8 cellular contexts compared by ENCODE assay signal in the genomic region with DNA sequence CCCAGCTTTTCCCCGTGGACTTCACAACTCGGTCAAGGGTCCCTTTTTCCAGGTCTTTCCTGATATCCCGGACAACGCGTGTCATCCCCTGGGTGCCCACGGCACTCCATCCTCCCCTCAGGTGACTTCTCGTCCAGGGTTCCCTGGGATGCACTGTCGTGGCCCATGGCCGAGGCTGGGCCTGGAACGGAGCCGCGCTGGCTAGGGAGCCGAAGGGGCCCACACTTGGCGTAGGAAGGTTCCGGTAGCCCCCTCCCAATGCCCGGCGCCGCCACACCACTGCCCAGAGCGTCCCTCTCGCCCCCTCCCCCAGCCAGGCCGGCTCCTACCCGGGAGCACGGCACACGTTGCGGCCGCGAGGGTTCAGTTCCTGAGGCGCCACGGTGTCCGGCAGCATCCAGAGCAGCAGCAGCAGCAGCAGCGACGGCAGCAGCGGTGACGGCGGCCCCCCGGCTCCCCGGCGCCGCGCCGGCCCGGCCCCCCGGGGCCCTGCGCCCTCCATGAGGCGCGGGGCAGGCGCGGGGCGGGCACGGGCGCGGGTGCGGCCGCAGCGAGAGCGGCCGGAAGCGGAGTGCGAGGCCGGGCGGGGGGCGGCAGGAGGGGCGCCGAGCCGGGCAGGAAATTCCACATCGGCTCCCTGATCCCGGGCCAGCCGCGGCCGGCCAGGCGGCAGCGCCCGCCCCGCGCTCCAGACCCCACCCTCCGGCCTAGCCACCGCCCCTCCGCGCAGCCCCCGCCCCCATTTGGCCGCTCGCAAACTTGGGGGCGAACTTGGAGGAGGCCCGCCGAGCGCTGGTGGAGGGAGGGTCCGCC. TPM values are rescaled to one million over a fixed set of nuclear protein-coding genes. Genes with fewer than 3 reads are reported as not detected.
DNase-seq lines count a peak whose midpoint lies in the region; ATAC-seq and TF ChIP-seq lines count a peak whose summit lies in the region.

TSS of gene SCARF2 (minus strand) at position 573 of the 813 bp plus-strand sequence. CDS start at position 502, 71 bp downstream.

- peak within 1 kb of the TSS; percentile 63; the same call in 1 of the 2 replicates for H3K9ac ChIP-seq in iPS-20b (ENCODE audit: low read depth, low read length)
- H3K9ac ChIP-seq in skeletal muscle tissue (ENCODE audit: low read depth in 1 of 3, low read length in 3 of 3) = peak within 1 kb of the TSS; percentile 68 to 75 (median 72)

- H3K9me3 Mint-ChIP-seq in activated naive CD4-positive, alpha-beta T cell treated with anti-CD3 and anti-CD28 coated beads, Interleukin-2, amount 50 U/mL, for 24 hours = no peaks in the 10 kb centered on the region

- no peak for DNase-seq in activated naive CD4-positive, alpha-beta T cell treated with anti-CD3 and anti-CD28 coated beads, Interleukin-2, amount 50 U/mL, for 16 hours
- no peak for DNase-seq in adrenal gland
- DNase-seq in NCI-H1048 (lab: John Stamatoyannopoulos, UW) = no peak
- no peak for DNase-seq in NCI-H526 treated with DMSO at 0.1 percent for 48 hours (lab: John Stamatoyannopoulos, UW)

- H3K4me1 ChIP-seq in adrenal gland (replicated peaks in 1 of 2) (peaks cover 5 to 18% of the 10 kb centered on the region in 2 donors), iPS-20b (ENCODE audit: insufficient read depth, low read length) (peaks cover 4% of the 10 kb centered on the region; the same call in 1 of the 2 replicates), skeletal muscle tissue (ENCODE audit: control insufficient read depth in 3 of 3, insufficient read depth in 3 of 3, low read length in 3 of 3) (peaks cover 11 to 32% (median 29%) of the 10 kb centered on the region in 3 donors)

- no peak for ATAC-seq in HG03025 (IDR thresholded peaks at IDR 0.05; ENCODE audit: low FRiP score, unreplicated experiment)

- no peaks in the 10 kb centered on the region for H3K9me3 ChIP-seq in adrenal gland (replicated peaks in 1 of 3)
- H3K9me3 ChIP-seq in iPS-20b (ENCODE audit: insufficient read depth, low read depth, low read length) = no peaks in the 10 kb centered on the region; the same call in 1 of the 2 replicates
- H3K9me3 ChIP-seq in skeletal muscle tissue (ENCODE audit: control insufficient read depth in 3 of 3, low read length in 3 of 3) = no peaks in the 10 kb centered on the region

- H3K4me3 Mint-ChIP-seq in activated naive CD4-positive, alpha-beta T cell treated with anti-CD3 and anti-CD28 coated beads, Interleukin-2, amount 50 U/mL, for 24 hours = peak within 1 kb of the TSS; percentile 87

- no peak within 1 kb of the TSS for H3K27ac Mint-ChIP-seq in activated naive CD4-positive, alpha-beta T cell treated with anti-CD3 and anti-CD28 coated beads, Interleukin-2, amount 50 U/mL, for 24 hours

- peaks cover 4% of the 10 kb centered on the region for H3K36me3 Mint-ChIP-seq in activated naive CD4-positive, alpha-beta T cell treated with anti-CD3 and anti-CD28 coated beads, Interleukin-2, amount 50 U/mL, for 24 hours

- peaks cover 10% of the 10 kb centered on the region for H3K4me1 Mint-ChIP-seq in activated naive CD4-positive, alpha-beta T cell treated with anti-CD3 and anti-CD28 coated beads, Interleukin-2, amount 50 U/mL, for 24 hours

- WGBS in adrenal gland, 4 donors = 0 to 7% (median 2%) methylated on average over 6 to 78 of the region's 87 CpGs

- H3K27me3 ChIP-seq in adrenal gland (peaks cover 29% of the 10 kb centered on the region), iPS-20b (ENCODE audit: insufficient read depth, low read length) (peaks cover 75% of the 10 kb centered on the region), skeletal muscle tissue (ENCODE audit: control insufficient read depth in 3 of 3, insufficient read depth in 3 of 3, low read length in 3 of 3) (peaks cover 29 to 43% (median 36%) of the 10 kb centered on the region in 3 donors)

- H3K36me3 ChIP-seq in adrenal gland (replicated peaks in 1 of 2) (no peaks in the 10 kb centered on the region), iPS-20b (ENCODE audit: insufficient read depth, low read depth, low read length) (no peaks in the 10 kb centered on the region), skeletal muscle tissue (ENCODE audit: control insufficient read depth in 3 of 3, insufficient read depth in 3 of 3, low read length in 3 of 3) (peaks cover 6 to 8% (median 6%) of the 10 kb centered on the region in 3 donors)

- peak in 1 of 2 donors; percentile 10 for TF ChIP-seq POLR2A in adrenal gland (IDR thresholded peaks at IDR 0.05)

- TF ChIP-seq CTCF in adrenal gland (IDR thresholded peaks at IDR 0.05) = no peak

- intact Hi-C loops in adrenal gland (cut with DNase I) = loop anchor here in 1 of 2 donors (10.0 kb wide), 1 partner anchor 47 kb away; no protein-coding TSS in a partner anchor

- H3K27me3 Mint-ChIP-seq in activated naive CD4-positive, alpha-beta T cell treated with anti-CD3 and anti-CD28 coated beads, Interleukin-2, amount 50 U/mL, for 24 hours = peaks cover 32% of the 10 kb centered on the region

- H3K4me3 ChIP-seq in adrenal gland = peak within 1 kb of the TSS in 2 of 4 donors; percentile 16 to 60
- H3K4me3 ChIP-seq in iPS-20b (ENCODE audit: low read length) = peak within 1 kb of the TSS; percentile 73
- H3K4me3 ChIP-seq in skeletal muscle tissue (ENCODE audit: low read length in 3 of 3) = peak within 1 kb of the TSS; percentile 64 to 74 (median 73)

- peak within 1 kb of the TSS in 4 of 5 donors; percentile 7 to 93 (median 47) for H3K27ac ChIP-seq in adrenal gland
- H3K27ac ChIP-seq in iPS-20b (ENCODE audit: low read length) = no peak within 1 kb of the TSS
- peak within 1 kb of the TSS; percentile 71 for H3K27ac ChIP-seq in skeletal muscle tissue (ENCODE audit: low read depth, low read length)

RNA-seq across cellular contexts. Expression of gene SCARF2, which starts in this region (rescaled TPM):
- total RNA-seq in adrenal gland (10 to 100 TPM in 5 of 8 donors, 1 to 10 TPM in 3; 6.3 to 45.3 (median 15.7) TPM), skeletal muscle tissue (7.8 TPM)
- 1 to 10 TPM in 2 of 3 donors, under 1 TPM in 1; 0.92 to 6.2 (median 3.7) TPM for polyA plus RNA-seq in adrenal gland
